In genomic region chr15:72419768-72420167, GRCh38 we compare ENCODE assay signal across 4 cellular contexts. TPM values are rescaled to one million over a fixed set of nuclear protein-coding genes. Genes with fewer than 3 reads are reported as not detected.
"Had no signal": no experiment of that assay in that cellular context is flagged by ENCODE, and none has a peak within 500 bp of the region (broad histone marks: within the 10 kb centered on the region; RNA-seq: fewer than 3 reads in every experiment).

No MANE protein-coding gene starts in this region.

RNA-seq across cellular contexts. Expression of gene TMEM202, which starts 21.7 kb away (rescaled TPM):
- total RNA-seq: LHCN-M2, M059J, MCF 10A, NCI-H460 had no signal
